1 cellular context compared by ENCODE assay signal in the genomic region with DNA sequence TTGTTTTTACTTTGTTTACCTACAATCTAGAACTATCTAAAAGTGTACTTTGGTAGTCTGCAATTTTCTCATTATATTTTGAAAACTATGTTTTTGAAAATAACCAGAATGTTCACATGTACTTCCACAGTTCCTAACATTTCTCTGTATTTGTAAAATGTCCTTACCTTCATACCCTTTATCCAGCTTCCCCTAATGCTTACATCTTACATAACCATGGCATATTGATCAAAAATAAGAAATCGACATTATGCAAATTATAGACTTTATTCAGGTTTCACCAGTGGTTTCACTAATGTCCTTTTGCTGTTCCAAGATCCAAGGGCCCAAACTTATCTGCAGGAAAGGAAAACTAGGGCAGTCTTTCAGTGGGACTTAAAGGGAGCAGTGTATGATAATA.
TF ChIP-seq lines count a peak whose summit lies in the region.

No MANE protein-coding gene starts in this region.

TF ChIP-seq in HepG2, 621 proteins besides CTCF, POLR2A, EP300 and RAD21:
- TF ChIP-seq, protein P1, sequence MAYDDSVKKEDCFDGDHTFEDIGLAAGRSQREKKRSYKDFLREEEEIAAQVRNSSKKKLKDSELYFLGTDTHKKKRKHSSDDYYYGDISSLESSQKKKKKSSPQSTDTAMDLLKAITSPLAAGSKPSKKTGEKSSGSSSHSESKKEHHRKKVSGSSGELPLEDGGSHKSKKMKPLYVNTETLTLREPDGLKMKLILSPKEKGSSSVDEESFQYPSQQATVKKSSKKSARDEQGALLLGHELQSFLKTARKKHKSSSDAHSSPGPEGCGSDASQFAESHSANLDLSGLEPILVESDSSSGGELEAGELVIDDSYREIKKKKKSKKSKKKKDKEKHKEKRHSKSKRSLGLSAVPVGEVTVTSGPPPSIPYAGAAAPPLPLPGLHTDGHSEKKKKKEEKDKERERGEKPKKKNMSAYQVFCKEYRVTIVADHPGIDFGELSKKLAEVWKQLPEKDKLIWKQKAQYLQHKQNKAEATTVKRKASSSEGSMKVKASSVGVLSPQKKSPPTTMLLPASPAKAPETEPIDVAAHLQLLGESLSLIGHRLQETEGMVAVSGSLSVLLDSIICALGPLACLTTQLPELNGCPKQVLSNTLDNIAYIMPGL (CRISPR knock-in tag; IDR thresholded peaks at IDR 0.05; ENCODE audit: borderline replicate concordance in 1 of 2, low read depth in 1 of 2) = no peak
- TF ChIP-seq HOXA9 (CRISPR knock-in tag; IDR thresholded peaks at IDR 0.05; ENCODE audit: borderline replicate concordance) = 0 out of 2 replicates have a peak, but pooled peaks have one; percentile 20
